13 cellular contexts compared by ENCODE assay signal in the genomic region with DNA sequence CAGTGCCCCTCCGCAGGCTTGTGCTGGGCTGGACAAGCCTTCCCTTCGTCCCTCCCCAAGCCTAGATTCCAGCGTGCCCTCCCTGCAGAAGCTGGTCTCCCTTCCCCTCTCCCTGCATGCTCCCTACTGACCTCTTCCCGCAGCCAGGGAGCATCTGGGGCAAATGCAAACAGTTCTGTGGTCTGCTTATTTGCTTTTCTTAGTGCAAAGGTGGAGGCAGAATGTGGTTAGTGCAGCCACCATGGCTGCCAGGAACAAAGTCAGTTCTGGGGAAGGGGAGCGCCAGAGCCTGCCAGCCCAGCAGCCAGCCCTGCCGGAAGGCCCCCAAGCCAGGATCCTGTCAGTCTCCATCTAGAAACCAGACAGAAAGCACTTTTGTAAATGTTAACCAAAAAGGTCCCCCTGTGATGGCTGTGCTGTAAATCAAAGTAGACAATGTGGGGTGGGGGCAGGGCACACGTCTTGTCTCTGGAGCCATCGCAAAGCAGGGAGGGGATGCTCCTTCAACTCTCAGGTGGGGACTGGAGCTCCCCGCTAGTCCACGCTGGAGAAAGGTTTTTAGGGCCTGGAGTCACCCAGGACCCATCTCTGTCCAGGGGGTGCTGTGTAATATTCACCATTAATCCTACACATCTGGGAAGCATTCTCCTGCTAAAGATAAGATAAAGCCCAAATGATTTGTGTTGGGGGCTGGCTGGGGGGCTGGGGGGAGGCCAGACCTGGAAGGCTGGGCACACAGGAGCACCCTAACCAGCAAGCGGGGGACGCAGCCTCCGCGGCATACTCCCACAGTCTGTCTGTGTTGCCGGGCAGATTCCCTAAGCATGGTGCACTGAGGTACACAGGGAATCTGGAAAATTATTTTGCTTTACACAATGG. TPM values are rescaled to one million over a fixed set of nuclear protein-coding genes. Genes with fewer than 3 reads are reported as not detected.
DNase-seq lines count a peak whose midpoint lies in the region; ATAC-seq and TF ChIP-seq lines count a peak whose summit lies in the region.
"Had no signal": no experiment of that assay in that cellular context is flagged by ENCODE, and none has a peak within 500 bp of the region (broad histone marks: within the 10 kb centered on the region; RNA-seq: fewer than 3 reads in every experiment).

No MANE protein-coding gene starts in this region.

- H3K4me3 Mint-ChIP-seq in progenitor cell of endocrine pancreas (ENCODE audit: low read depth), result peak overlapping the region; percentile 66
- H3K4me3 Mint-ChIP-seq: activated naive CD4-positive, alpha-beta T cell treated with anti-CD3 and anti-CD28 coated beads, Interleukin-2, amount 10 ng/mL, durations not matched to agents 7 days and 5 days; stimulated activated naive CD8-positive, alpha-beta T cell treated with anti-CD3 and anti-CD28 coated beads, Interleukin-15, Interleukin-2, amounts not matched to agents 100 ng/mL and 50 ng/mL, for 24 hours had no signal

- CTCF ChIA-PET in PC-3 (lab: Charles Lee), result no interaction called here

- peak overlapping the region; percentile 51 for H3K27ac ChIP-seq in PC-3 (ENCODE audit: low read length)

- H3K4me3 ChIP-seq in H7 (ENCODE audit: insufficient read depth, low read depth, low read length), result peak overlapping the region; percentile 12; the same call in 1 of the 2 replicates
- 0 out of 2 replicates have a peak overlapping the region, but pooled peaks have one; percentile 5 for H3K4me3 ChIP-seq in PC-3 (ENCODE audit: low read length)
- H3K4me3 ChIP-seq in iPS-15b (ENCODE audit: low read depth, low read length), result peak overlapping the region; percentile 31
- H3K4me3 ChIP-seq: GM12878 had no signal

- BruUV-seq in PC-3 (replicated peaks; lab: Mats Ljungman, UMichigan), result no TSS peak

- H4K20me1 ChIP-seq in PC-3 (ENCODE audit: low read length), result no peaks in the 10 kb centered on the region

- peak; percentile 77 for DNase-seq in H7
- DNase-seq in PC-3, result no peak
- DNase-seq in progenitor cell of endocrine pancreas (ENCODE audit: low spot score, unreplicated experiment), result no peak
- no peak for DNase-seq in left ventricle myocardium superior
- no peak for DNase-seq in NCI-H2227 (lab: John Stamatoyannopoulos, UW; ENCODE audit: unreplicated experiment)
- DNase-seq in stimulated activated CD4-positive, alpha-beta T cell treated with anti-CD3 and anti-CD28 coated beads, Interleukin-4, amount 100 ng/mL, for 4 hours, result no peak
- DNase-seq: activated CD4-positive, alpha-beta T cell treated with anti-CD3 and anti-CD28 coated beads, Interleukin-2, amount 50 U/mL, for 48 hours; activated naive CD4-positive, alpha-beta T cell treated with anti-CD3 and anti-CD28 coated beads, Interleukin-2, amount 10 ng/mL, durations not matched to agents 7 days and 5 days; effector CD4-positive, alpha-beta T cell had no signal

- H3K4me1 Mint-ChIP-seq in progenitor cell of endocrine pancreas (ENCODE audit: low read depth), result peaks cover 43% of the 10 kb centered on the region
- H3K4me1 Mint-ChIP-seq: activated naive CD4-positive, alpha-beta T cell treated with anti-CD3 and anti-CD28 coated beads, Interleukin-2, amount 10 ng/mL, durations not matched to agents 7 days and 5 days had no signal

- H3K27ac Mint-ChIP-seq in progenitor cell of endocrine pancreas, result peak overlapping the region; percentile 85
- H3K27ac Mint-ChIP-seq: activated naive CD4-positive, alpha-beta T cell treated with anti-CD3 and anti-CD28 coated beads, Interleukin-2, amount 10 ng/mL, durations not matched to agents 7 days and 5 days; stimulated activated naive CD8-positive, alpha-beta T cell treated with anti-CD3 and anti-CD28 coated beads, Interleukin-15, Interleukin-2, amounts not matched to agents 100 ng/mL and 50 ng/mL, for 24 hours had no signal

- TF ChIP-seq CTCF in PC-3 (conservative IDR thresholded peaks at IDR 0.05; ENCODE audit: low read depth, low read length), result no peak
- no peak for TF ChIP-seq CTCF in progenitor cell of endocrine pancreas (IDR thresholded peaks at IDR 0.05; ENCODE audit: unreplicated experiment)

- H3K27me3 Mint-ChIP-seq in progenitor cell of endocrine pancreas, result peaks cover 3% of the 10 kb centered on the region

- peaks cover 21% of the 10 kb centered on the region for H3K4me1 ChIP-seq in PC-3 (ENCODE audit: insufficient read depth, low read length)
- H3K4me1 ChIP-seq in iPS-15b (ENCODE audit: control insufficient read depth, insufficient read depth, low read length), result peaks cover 49% of the 10 kb centered on the region

- no peaks in the 10 kb centered on the region for H3F3A ChIP-seq in PC-3 (ENCODE audit: low read length, unreplicated experiment)

- no peaks in the 10 kb centered on the region for H3K27me3 ChIP-seq in H7 (ENCODE audit: control insufficient read depth, insufficient read depth, low read length)
- no peaks in the 10 kb centered on the region for H3K27me3 ChIP-seq in PC-3 (ENCODE audit: low read length)
- no peaks in the 10 kb centered on the region for H3K27me3 ChIP-seq in iPS-15b (ENCODE audit: control insufficient read depth, insufficient read depth, low read length)

- H3K9me3 Mint-ChIP-seq in progenitor cell of endocrine pancreas (ENCODE audit: low read depth), result no peaks in the 10 kb centered on the region
- H3K9me3 Mint-ChIP-seq: activated naive CD4-positive, alpha-beta T cell treated with anti-CD3 and anti-CD28 coated beads, Interleukin-2, amount 10 ng/mL, durations not matched to agents 7 days and 5 days; stimulated activated naive CD8-positive, alpha-beta T cell treated with anti-CD3 and anti-CD28 coated beads, Interleukin-15, Interleukin-2, amounts not matched to agents 100 ng/mL and 50 ng/mL, for 24 hours had no signal

- H3K36me3 Mint-ChIP-seq in progenitor cell of endocrine pancreas (ENCODE audit: insufficient read depth), result no peaks in the 10 kb centered on the region
- H3K36me3 Mint-ChIP-seq: activated naive CD4-positive, alpha-beta T cell treated with anti-CD3 and anti-CD28 coated beads, Interleukin-2, amount 10 ng/mL, durations not matched to agents 7 days and 5 days had no signal

- ATAC-seq in PC-3, result peak; percentile 47
- no peak for ATAC-seq in GM18505 (IDR thresholded peaks at IDR 0.05; ENCODE audit: unreplicated experiment)
- no peak for ATAC-seq in left ventricle myocardium superior
- ATAC-seq: GM12878 had no signal

- H3K9ac ChIP-seq in PC-3 (ENCODE audit: low read length), result peak overlapping the region; percentile 18; the same call in 1 of the 2 replicates
- peak overlapping the region; percentile 14 for H3K9ac ChIP-seq in iPS-15b (ENCODE audit: low read depth, low read length)

- peak overlapping the region; percentile 66 for H3K4me2 ChIP-seq in PC-3 (ENCODE audit: low read length)

- H3K36me3 ChIP-seq in H7 (replicated peaks; ENCODE audit: control insufficient read depth, insufficient read depth, low read length) (no peaks in the 10 kb centered on the region), PC-3 (ENCODE audit: low read depth, low read length) (no peaks in the 10 kb centered on the region), iPS-15b (ENCODE audit: control insufficient read depth, insufficient read depth, low read length) (no peaks in the 10 kb centered on the region)

- no peak for TF ChIP-seq POLR2A in GM18505 (IDR thresholded peaks at IDR 0.05; ENCODE audit: borderline replicate concordance, extremely low read depth, insufficient read depth, insufficient read length)

- H3K9me2 ChIP-seq in PC-3 (replicated peaks; ENCODE audit: low read length), result no peaks in the 10 kb centered on the region

- H2AFZ ChIP-seq in PC-3 (ENCODE audit: low read length), result peak overlapping the region; percentile 68

- H3K9me3 ChIP-seq in PC-3 (ENCODE audit: low read length) (no peaks in the 10 kb centered on the region), iPS-15b (ENCODE audit: control insufficient read depth, insufficient read depth, low read length) (no peaks in the 10 kb centered on the region)

- intact Hi-C loops in PC-3 (cut with micrococcal nuclease), result no loop called here
- intact Hi-C loops in left ventricle myocardium superior (cut with micrococcal nuclease), result no loop called here

- POLR2A ChIA-PET in PC-3 (lab: Charles Lee; ENCODE audit: unreplicated experiment), result no interaction called here

- H3K79me2 ChIP-seq in PC-3 (ENCODE audit: low read length), result no peaks in the 10 kb centered on the region

RNA-seq across cellular contexts. Expression of a gene that starts 30.9 kb away (rescaled TPM):
- total RNA-seq in H7 (2014; rRNA removed; shearing (Covaris generic)), result 0.17 and 0.74 TPM in 2 replicates
- total RNA-seq in PC-3 (2014; rRNA removed) (1.0 and 1.2 TPM in 2 replicates), progenitor cell of endocrine pancreas (6.3 and 6.8 TPM in 2 replicates), left ventricle myocardium superior (12.4 TPM)
- total RNA-seq: GM12878 had no signal
